ENCODE assay signal across 12 cellular contexts in the genomic region with DNA sequence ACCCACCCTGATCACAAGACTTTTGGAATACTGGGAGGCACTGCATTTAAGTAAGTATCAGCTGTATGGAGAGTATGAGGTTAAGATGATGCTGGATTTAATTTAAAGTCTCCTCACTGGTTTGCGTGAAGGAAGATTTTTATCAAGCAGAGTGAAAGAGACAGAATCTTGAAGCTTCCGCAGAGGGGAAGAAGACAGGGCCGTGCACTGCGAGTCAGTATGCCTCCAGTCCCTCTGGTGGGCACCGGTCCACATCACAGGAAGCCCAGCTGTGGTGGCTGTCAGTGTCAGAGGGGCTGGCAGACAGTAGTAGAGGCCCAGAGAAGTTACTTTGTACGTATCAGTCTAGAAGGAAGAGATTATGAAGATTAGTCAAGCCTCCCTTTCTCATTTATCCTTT.
DNase-seq lines count a peak whose midpoint lies in the region; ATAC-seq and TF ChIP-seq lines count a peak whose summit lies in the region.
"Had no signal": no experiment of that assay in that cellular context is flagged by ENCODE, and none has a peak within 500 bp of the region (broad histone marks: within the 10 kb centered on the region; RNA-seq: fewer than 3 reads in every experiment).

No MANE protein-coding gene starts in this region.

- DNase-seq in activated naive CD8-positive, alpha-beta T cell treated with anti-CD3 and anti-CD28 coated beads for 36 hours, result peak; percentile 5
- DNase-seq in activated naive CD8-positive, alpha-beta T cell treated with anti-CD3 and anti-CD28 coated beads, Interleukin-2, amount 50 U/mL, for 24 hours, result no peak
- DNase-seq in astrocyte of the spinal cord (ENCODE audit: low read depth, low spot score) (peak; percentile 41), islet precursor cell (peak; percentile 69), tibial nerve (ENCODE audit: low spot score in 2 of 2) (no peak), COR-L47 (lab: John Stamatoyannopoulos, UW) (no peak), NCI-H524 treated with DMSO at 0.1 percent for 48 hours (lab: John Stamatoyannopoulos, UW) (no peak)
- DNase-seq: NCI-H1417 had no signal

- H3K9me3 ChIP-seq in tibial nerve, result no peaks in the 10 kb centered on the region

- H3K9me3 Mint-ChIP-seq in activated naive CD8-positive, alpha-beta T cell treated with anti-CD3 and anti-CD28 coated beads for 36 hours, result no peaks in the 10 kb centered on the region
- no peaks in the 10 kb centered on the region for H3K9me3 Mint-ChIP-seq in activated naive CD8-positive, alpha-beta T cell treated with anti-CD3 and anti-CD28 coated beads, Interleukin-2, amount 50 U/mL, for 24 hours
- H3K9me3 Mint-ChIP-seq: stimulated activated naive CD8-positive, alpha-beta T cell treated with anti-CD3 and anti-CD28 coated beads, Interleukin-15, Interleukin-2, amounts not matched to agents 100 ng/mL and 50 ng/mL, for 24 hours had no signal

- H3K36me3 ChIP-seq in tibial nerve, result no peaks in the 10 kb centered on the region

- TF ChIP-seq CTCF in astrocyte of the spinal cord (IDR thresholded peaks at IDR 0.05; ENCODE audit: low read depth, low read length) (peak; percentile 49), tibial nerve (IDR thresholded peaks at IDR 0.05) (peak in 3 of 5 experiments; percentile 19 to 35 (median 26))

- H3K36me3 Mint-ChIP-seq in activated naive CD8-positive, alpha-beta T cell treated with anti-CD3 and anti-CD28 coated beads for 36 hours, result peaks cover 2% of the 10 kb centered on the region
- no peaks in the 10 kb centered on the region for H3K36me3 Mint-ChIP-seq in activated naive CD8-positive, alpha-beta T cell treated with anti-CD3 and anti-CD28 coated beads, Interleukin-2, amount 50 U/mL, for 24 hours (ENCODE audit: low read depth)

- no peak overlapping the region for H3K27ac ChIP-seq in tibial nerve
- H3K27ac ChIP-seq: parathyroid adenoma, SK-N-MC had no signal

- peaks cover 13% of the 10 kb centered on the region for H3K4me1 Mint-ChIP-seq in activated naive CD8-positive, alpha-beta T cell treated with anti-CD3 and anti-CD28 coated beads for 36 hours
- H3K4me1 Mint-ChIP-seq in activated naive CD8-positive, alpha-beta T cell treated with anti-CD3 and anti-CD28 coated beads, Interleukin-2, amount 50 U/mL, for 24 hours, result peaks cover 13% of the 10 kb centered on the region

- H3K4me3 ChIP-seq in astrocyte of the spinal cord (ENCODE audit: low read depth, low read length) (no peak overlapping the region), tibial nerve (no peak overlapping the region)
- H3K4me3 ChIP-seq: SK-N-MC had no signal

- 36 to 48% methylated on average over 6 of the region's 6 CpGs for WGBS in tibial nerve, 2 donors

- no peaks in the 10 kb centered on the region for H3K27me3 Mint-ChIP-seq in activated naive CD8-positive, alpha-beta T cell treated with anti-CD3 and anti-CD28 coated beads for 36 hours
- no peaks in the 10 kb centered on the region for H3K27me3 Mint-ChIP-seq in activated naive CD8-positive, alpha-beta T cell treated with anti-CD3 and anti-CD28 coated beads, Interleukin-2, amount 50 U/mL, for 24 hours
- H3K27me3 Mint-ChIP-seq: stimulated activated naive CD8-positive, alpha-beta T cell treated with anti-CD3 and anti-CD28 coated beads, Interleukin-15, Interleukin-2, amounts not matched to agents 100 ng/mL and 50 ng/mL, for 24 hours had no signal

- H3K27me3 ChIP-seq in tibial nerve, result no peaks in the 10 kb centered on the region

- no peak for TF ChIP-seq EP300 in tibial nerve (IDR thresholded peaks at IDR 0.05)

- H3K4me1 ChIP-seq in tibial nerve, result peaks cover 0 to 21% (median 3%) of the 10 kb centered on the region in 4 donors
- H3K4me1 ChIP-seq: parathyroid adenoma had no signal

- ATAC-seq in activated naive CD8-positive, alpha-beta T cell treated with anti-CD3 and anti-CD28 coated beads, Interleukin-2, amount 50 U/mL, for 24 hours, result no peak
- no peak for ATAC-seq in GM19397 (IDR thresholded peaks at IDR 0.05; ENCODE audit: unreplicated experiment)

- H3K4me3 Mint-ChIP-seq in activated naive CD8-positive, alpha-beta T cell treated with anti-CD3 and anti-CD28 coated beads for 36 hours, result no peak overlapping the region
- no peak overlapping the region for H3K4me3 Mint-ChIP-seq in activated naive CD8-positive, alpha-beta T cell treated with anti-CD3 and anti-CD28 coated beads, Interleukin-2, amount 50 U/mL, for 24 hours
- H3K4me3 Mint-ChIP-seq: stimulated activated naive CD8-positive, alpha-beta T cell treated with anti-CD3 and anti-CD28 coated beads, Interleukin-15, Interleukin-2, amounts not matched to agents 100 ng/mL and 50 ng/mL, for 24 hours had no signal

- TF ChIP-seq POLR2A in tibial nerve (IDR thresholded peaks at IDR 0.05), result no peak

- H3K27ac Mint-ChIP-seq in activated naive CD8-positive, alpha-beta T cell treated with anti-CD3 and anti-CD28 coated beads for 36 hours, result no peak overlapping the region
- H3K27ac Mint-ChIP-seq in activated naive CD8-positive, alpha-beta T cell treated with anti-CD3 and anti-CD28 coated beads, Interleukin-2, amount 50 U/mL, for 24 hours, result no peak overlapping the region
- H3K27ac Mint-ChIP-seq: stimulated activated naive CD8-positive, alpha-beta T cell treated with anti-CD3 and anti-CD28 coated beads, Interleukin-15, Interleukin-2, amounts not matched to agents 100 ng/mL and 50 ng/mL, for 24 hours had no signal

- in situ Hi-C loops in astrocyte of the spinal cord (cut with HindIII; ENCODE audit: low sequenced_read_pairs), result no loop called here

Comparison
In these comparisons a context has a peak if more than half of its experiments do, and no peak if none do; other contexts are left out.
1. DNase-seq: peak in activated naive CD8-positive, alpha-beta T cell treated with anti-CD3 and anti-CD28 coated beads for 36 hours (single experiment), astrocyte of the spinal cord (single experiment) and islet precursor cell (single experiment); none in activated naive CD8-positive, alpha-beta T cell treated with anti-CD3 and anti-CD28 coated beads, Interleukin-2, amount 50 U/mL, for 24 hours (single experiment), tibial nerve (0 of 2), COR-L47 (single experiment) and NCI-H524 treated with DMSO at 0.1 percent for 48 hours (single experiment).